In the genomic region with DNA sequence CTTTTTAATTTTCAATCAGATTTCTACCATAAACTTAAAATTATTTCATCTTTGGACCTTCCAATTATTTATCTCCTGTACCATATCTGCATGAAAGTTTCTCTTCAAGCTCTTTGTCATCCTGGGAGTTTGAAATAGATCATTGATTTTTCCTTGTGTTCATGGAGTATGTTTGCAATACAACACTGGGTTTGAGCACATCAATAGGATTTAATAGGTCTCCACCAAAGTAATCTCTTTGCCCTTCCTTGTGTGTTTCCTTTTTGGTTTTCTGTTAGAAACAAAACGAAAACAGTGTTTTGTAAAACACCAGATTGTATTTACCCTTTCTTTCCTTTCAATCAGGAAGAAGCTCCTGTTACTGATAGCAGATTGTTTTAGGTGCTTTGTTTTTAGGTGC, we compare ENCODE assay signal across 1 cellular context.
TF ChIP-seq lines count a peak whose summit lies in the region.

No MANE protein-coding gene starts in this region.

TF ChIP-seq in HepG2, 621 proteins besides CTCF, POLR2A, EP300 and RAD21 (continued from another document):
- TF ChIP-seq ZNF484 (CRISPR knock-in tag; IDR thresholded peaks at IDR 0.05; ENCODE audit: borderline replicate concordance, low read depth) (no peak), ZNF850 (CRISPR knock-in tag; conservative IDR thresholded peaks at IDR 0.05) (no peak), MIER2 (CRISPR knock-in tag; IDR thresholded peaks at IDR 0.05) (no peak), NFIC (IDR thresholded peaks at IDR 0.05; ENCODE audit: low read length) (peak; percentile 17; the same call in 1 of the 2 replicates), PAWR (CRISPR knock-in tag; IDR thresholded peaks at IDR 0.05; ENCODE audit: borderline replicate concordance) (no peak), SRSF4 (IDR thresholded peaks at IDR 0.05; ENCODE audit: low read depth, low read length, poor library complexity, severe bottlenecking) (no peak), FOXJ3 (CRISPR knock-in tag; IDR thresholded peaks at IDR 0.05; ENCODE audit: borderline replicate concordance) (peak; percentile 32; the same call in 1 of the 2 replicates), ARID5B (CRISPR knock-in tag; IDR thresholded peaks at IDR 0.05) (peak; percentile 55), GABPA (IDR thresholded peaks at IDR 0.05; ENCODE audit: low read depth, low read length) (no peak), GABPA (CRISPR knock-in tag; IDR thresholded peaks at IDR 0.05; ENCODE audit: low read depth) (no peak), PLRG1 (conservative IDR thresholded peaks at IDR 0.05) (no peak), RBAK (CRISPR knock-in tag; IDR thresholded peaks at IDR 0.05) (no peak), SNAI1 (CRISPR knock-in tag; IDR thresholded peaks at IDR 0.05; ENCODE audit: borderline replicate concordance) (no peak), IRF2 (CRISPR knock-in tag; IDR thresholded peaks at IDR 0.05) (no peak), NR2F2 (IDR thresholded peaks at IDR 0.05; ENCODE audit: borderline replicate concordance, low read depth) (no peak), PTBP1 (IDR thresholded peaks at IDR 0.05; ENCODE audit: low read depth, low read length, poor library complexity, severe bottlenecking) (no peak), SNAPC2 (CRISPR knock-in tag; IDR thresholded peaks at IDR 0.05) (no peak), MED1 (CRISPR knock-in tag; IDR thresholded peaks at IDR 0.05) (no peak; the same call in 1 of the 2 replicates), NCOA2 (CRISPR knock-in tag; IDR thresholded peaks at IDR 0.05) (0 out of 2 replicates have a peak, but pooled peaks have one; percentile 24), ZFY (CRISPR knock-in tag; IDR thresholded peaks at IDR 0.05) (no peak), NFIB (CRISPR knock-in tag; IDR thresholded peaks at IDR 0.05; ENCODE audit: borderline replicate concordance) (no peak), ZNF615 (CRISPR knock-in tag; IDR thresholded peaks at IDR 0.05; ENCODE audit: borderline replicate concordance) (no peak), ZGPAT (CRISPR knock-in tag; IDR thresholded peaks at IDR 0.05) (0 out of 2 replicates have a peak, but pooled peaks have one; percentile 29), KAT2B (IDR thresholded peaks at IDR 0.05; ENCODE audit: borderline replicate concordance, low read depth, low read length) (0 out of 2 replicates have a peak, but pooled peaks have one; percentile 13), DNMT1 (CRISPR knock-in tag; IDR thresholded peaks at IDR 0.05) (no peak), RBM22 (optimal IDR thresholded peaks at IDR 0.05; ENCODE audit: low read length) (no peak), ZNF496 (CRISPR knock-in tag; IDR thresholded peaks at IDR 0.05; ENCODE audit: insufficient replicate concordance) (no peak), POGZ (CRISPR knock-in tag; IDR thresholded peaks at IDR 0.05) (0 out of 2 replicates have a peak, but pooled peaks have one; percentile 27), ZNF546 (CRISPR knock-in tag; conservative IDR thresholded peaks at IDR 0.05) (no peak), ZNF343 (CRISPR knock-in tag; IDR thresholded peaks at IDR 0.05) (no peak), CBFB (CRISPR knock-in tag; IDR thresholded peaks at IDR 0.05) (no peak)
- TF ChIP-seq, protein P1, sequence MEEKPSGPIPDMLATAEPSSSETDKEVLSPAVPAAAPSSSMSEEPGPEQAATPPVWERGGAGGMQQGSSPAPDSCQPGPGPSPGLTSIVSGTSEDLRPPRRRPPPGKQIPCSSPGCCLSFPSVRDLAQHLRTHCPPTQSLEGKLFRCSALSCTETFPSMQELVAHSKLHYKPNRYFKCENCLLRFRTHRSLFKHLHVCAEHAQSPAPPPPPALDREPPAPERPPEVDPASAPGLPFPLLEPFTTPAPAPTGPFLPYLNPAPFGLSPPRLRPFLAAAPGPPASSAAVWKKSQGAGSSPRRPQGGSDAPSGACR (CRISPR knock-in tag; IDR thresholded peaks at IDR 0.05) = no peak
- TF ChIP-seq, protein P2, sequence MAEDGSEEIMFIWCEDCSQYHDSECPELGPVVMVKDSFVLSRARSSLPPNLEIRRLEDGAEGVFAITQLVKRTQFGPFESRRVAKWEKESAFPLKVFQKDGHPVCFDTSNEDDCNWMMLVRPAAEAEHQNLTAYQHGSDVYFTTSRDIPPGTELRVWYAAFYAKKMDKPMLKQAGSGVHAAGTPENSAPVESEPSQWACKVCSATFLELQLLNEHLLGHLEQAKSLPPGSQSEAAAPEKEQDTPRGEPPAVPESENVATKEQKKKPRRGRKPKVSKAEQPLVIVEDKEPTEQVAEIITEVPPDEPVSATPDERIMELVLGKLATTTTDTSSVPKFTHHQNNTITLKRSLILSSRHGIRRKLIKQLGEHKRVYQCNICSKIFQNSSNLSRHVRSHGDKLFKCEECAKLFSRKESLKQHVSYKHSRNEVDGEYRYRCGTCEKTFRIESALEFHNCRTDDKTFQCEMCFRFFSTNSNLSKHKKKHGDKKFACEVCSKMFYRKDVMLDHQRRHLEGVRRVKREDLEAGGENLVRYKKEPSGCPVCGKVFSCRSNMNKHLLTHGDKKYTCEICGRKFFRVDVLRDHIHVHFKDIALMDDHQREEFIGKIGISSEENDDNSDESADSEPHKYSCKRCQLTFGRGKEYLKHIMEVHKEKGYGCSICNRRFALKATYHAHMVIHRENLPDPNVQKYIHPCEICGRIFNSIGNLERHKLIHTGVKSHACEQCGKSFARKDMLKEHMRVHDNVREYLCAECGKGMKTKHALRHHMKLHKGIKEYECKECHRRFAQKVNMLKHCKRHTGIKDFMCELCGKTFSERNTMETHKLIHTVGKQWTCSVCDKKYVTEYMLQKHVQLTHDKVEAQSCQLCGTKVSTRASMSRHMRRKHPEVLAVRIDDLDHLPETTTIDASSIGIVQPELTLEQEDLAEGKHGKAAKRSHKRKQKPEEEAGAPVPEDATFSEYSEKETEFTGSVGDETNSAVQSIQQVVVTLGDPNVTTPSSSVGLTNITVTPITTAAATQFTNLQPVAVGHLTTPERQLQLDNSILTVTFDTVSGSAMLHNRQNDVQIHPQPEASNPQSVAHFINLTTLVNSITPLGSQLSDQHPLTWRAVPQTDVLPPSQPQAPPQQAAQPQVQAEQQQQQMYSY (CRISPR knock-in tag; IDR thresholded peaks at IDR 0.05) = no peak
- TF ChIP-seq, protein P3, sequence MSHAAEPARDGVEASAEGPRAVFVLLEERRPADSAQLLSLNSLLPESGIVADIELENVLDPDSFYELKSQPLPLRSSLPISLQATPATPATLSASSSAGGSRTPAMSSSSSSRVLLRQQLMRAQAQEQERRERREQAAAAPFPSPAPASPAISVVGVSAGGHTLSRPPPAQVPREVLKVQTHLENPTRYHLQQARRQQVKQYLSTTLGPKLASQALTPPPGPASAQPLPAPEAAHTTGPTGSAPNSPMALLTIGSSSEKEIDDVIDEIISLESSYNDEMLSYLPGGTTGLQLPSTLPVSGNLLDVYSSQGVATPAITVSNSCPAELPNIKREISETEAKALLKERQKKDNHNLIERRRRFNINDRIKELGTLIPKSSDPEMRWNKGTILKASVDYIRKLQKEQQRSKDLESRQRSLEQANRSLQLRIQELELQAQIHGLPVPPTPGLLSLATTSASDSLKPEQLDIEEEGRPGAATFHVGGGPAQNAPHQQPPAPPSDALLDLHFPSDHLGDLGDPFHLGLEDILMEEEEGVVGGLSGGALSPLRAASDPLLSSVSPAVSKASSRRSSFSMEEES (CRISPR knock-in tag; IDR thresholded peaks at IDR 0.05) = no peak
- TF ChIP-seq, protein P4, sequence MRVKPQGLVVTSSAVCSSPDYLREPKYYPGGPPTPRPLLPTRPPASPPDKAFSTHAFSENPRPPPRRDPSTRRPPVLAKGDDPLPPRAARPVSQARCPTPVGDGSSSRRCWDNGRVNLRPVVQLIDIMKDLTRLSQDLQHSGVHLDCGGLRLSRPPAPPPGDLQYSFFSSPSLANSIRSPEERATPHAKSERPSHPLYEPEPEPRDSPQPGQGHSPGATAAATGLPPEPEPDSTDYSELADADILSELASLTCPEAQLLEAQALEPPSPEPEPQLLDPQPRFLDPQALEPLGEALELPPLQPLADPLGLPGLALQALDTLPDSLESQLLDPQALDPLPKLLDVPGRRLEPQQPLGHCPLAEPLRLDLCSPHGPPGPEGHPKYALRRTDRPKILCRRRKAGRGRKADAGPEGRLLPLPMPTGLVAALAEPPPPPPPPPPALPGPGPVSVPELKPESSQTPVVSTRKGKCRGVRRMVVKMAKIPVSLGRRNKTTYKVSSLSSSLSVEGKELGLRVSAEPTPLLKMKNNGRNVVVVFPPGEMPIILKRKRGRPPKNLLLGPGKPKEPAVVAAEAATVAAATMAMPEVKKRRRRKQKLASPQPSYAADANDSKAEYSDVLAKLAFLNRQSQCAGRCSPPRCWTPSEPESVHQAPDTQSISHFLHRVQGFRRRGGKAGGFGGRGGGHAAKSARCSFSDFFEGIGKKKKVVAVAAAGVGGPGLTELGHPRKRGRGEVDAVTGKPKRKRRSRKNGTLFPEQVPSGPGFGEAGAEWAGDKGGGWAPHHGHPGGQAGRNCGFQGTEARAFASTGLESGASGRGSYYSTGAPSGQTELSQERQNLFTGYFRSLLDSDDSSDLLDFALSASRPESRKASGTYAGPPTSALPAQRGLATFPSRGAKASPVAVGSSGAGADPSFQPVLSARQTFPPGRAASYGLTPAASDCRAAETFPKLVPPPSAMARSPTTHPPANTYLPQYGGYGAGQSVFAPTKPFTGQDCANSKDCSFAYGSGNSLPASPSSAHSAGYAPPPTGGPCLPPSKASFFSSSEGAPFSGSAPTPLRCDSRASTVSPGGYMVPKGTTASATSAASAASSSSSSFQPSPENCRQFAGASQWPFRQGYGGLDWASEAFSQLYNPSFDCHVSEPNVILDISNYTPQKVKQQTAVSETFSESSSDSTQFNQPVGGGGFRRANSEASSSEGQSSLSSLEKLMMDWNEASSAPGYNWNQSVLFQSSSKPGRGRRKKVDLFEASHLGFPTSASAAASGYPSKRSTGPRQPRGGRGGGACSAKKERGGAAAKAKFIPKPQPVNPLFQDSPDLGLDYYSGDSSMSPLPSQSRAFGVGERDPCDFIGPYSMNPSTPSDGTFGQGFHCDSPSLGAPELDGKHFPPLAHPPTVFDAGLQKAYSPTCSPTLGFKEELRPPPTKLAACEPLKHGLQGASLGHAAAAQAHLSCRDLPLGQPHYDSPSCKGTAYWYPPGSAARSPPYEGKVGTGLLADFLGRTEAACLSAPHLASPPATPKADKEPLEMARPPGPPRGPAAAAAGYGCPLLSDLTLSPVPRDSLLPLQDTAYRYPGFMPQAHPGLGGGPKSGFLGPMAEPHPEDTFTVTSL (CRISPR knock-in tag; IDR thresholded peaks at IDR 0.05; ENCODE audit: borderline replicate concordance) = peak; percentile 45; the same call in 1 of the 2 replicates
